1 cellular context compared by ENCODE assay signal in the genomic region with DNA sequence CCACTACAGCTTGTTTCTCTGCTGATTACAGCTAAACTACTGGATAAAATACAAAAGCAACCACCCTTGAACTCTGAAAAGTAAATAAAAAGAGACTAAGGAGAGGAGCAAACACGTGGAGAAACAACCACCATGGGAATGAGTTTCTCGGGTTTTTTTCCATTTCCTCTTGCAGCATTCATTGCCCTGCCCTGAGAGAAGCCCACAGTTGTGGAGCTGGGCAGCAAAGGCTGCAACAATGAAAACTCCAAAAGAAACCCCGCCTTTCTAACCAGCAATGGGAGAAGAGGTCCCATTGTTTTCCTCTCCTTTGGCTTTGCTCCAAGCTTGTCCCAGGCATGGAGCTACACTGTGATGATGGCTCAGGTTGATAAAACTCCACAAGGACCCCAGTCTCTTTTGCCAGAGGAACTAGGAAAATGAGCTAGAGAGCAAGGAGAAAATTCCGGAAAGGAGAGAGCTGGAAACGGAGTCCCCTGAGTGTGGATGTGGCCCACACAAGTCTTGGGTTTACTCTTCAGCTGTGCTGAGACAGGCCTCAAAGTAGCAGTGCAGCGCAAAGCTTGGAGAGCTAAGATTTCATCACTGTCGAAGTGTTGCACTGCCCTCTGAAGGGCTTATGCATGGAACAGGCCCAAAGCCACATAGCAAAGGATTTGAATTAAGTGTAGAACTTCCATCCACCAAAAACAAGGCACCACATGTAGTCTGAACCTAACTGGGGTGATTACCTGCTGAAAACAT.
TF ChIP-seq lines count a peak whose summit lies in the region.

No MANE protein-coding gene starts in this region.

TF ChIP-seq in H1, 55 proteins besides CTCF, POLR2A, EP300 and RAD21 (continued from another document):
- TF ChIP-seq GABPA (IDR thresholded peaks at IDR 0.05; ENCODE audit: borderline replicate concordance, insufficient read depth, low read length), result no peak
TF ChIP-seq in H1: peak in this region for 0.
